ENCODE assay signal across 8 cellular contexts in genomic region chr1:197200468-197200899, GRCh38. TPM values are rescaled to one million over a fixed set of nuclear protein-coding genes. Genes with fewer than 3 reads are reported as not detected.
DNase-seq lines count a peak whose midpoint lies in the region; ATAC-seq and TF ChIP-seq lines count a peak whose summit lies in the region.

No MANE protein-coding gene starts in this region.

- H3K4me1 Mint-ChIP-seq in effector memory CD8-positive, alpha-beta T cell (ENCODE audit: low read depth in 2 of 2) = peaks cover 36 to 63% of the 10 kb centered on the region in 2 donors

- H3K27me3 Mint-ChIP-seq in effector memory CD8-positive, alpha-beta T cell = no peaks in the 10 kb centered on the region

- no peaks in the 10 kb centered on the region for H3K9me3 ChIP-seq in SK-N-MC (ENCODE audit: low read depth, low read length)
- H3K9me3 ChIP-seq in mucosa of stomach (ENCODE audit: control insufficient read depth, low read length) = no peaks in the 10 kb centered on the region

- ATAC-seq in GM21825 (IDR thresholded peaks at IDR 0.05; ENCODE audit: unreplicated experiment) (peak; percentile 0), GM18873 (IDR thresholded peaks at IDR 0.05; ENCODE audit: low FRiP score, unreplicated experiment) (no peak)
- ATAC-seq in effector memory CD8-positive, alpha-beta T cell (replicated peaks) = peak; percentile 17

- peak overlapping the region; percentile 91 to 95 for H3K4me3 Mint-ChIP-seq in effector memory CD8-positive, alpha-beta T cell

- peaks cover 13% of the 10 kb centered on the region for H3K36me3 Mint-ChIP-seq in effector memory CD8-positive, alpha-beta T cell (ENCODE audit: insufficient read depth)

- H3K27ac ChIP-seq in C4-2B (peak overlapping the region; percentile 65), SK-N-MC (peak overlapping the region; percentile 82; the same call in 1 of the 2 replicates)

- TF ChIP-seq CTCF in C4-2B (conservative IDR thresholded peaks at IDR 0.05) = no peak

- peak overlapping the region; percentile 96 to 97 for H3K27ac Mint-ChIP-seq in effector memory CD8-positive, alpha-beta T cell

- peaks cover 3% of the 10 kb centered on the region for H3K4me1 ChIP-seq in mucosa of stomach (ENCODE audit: control insufficient read depth, insufficient read depth, low read length)

- H3K4me3 ChIP-seq in SK-N-MC (peak overlapping the region; percentile 97), mucosa of stomach (ENCODE audit: low read length) (peak overlapping the region; percentile 85)

- H3K9ac ChIP-seq in SK-N-MC (ENCODE audit: insufficient read length) = peak overlapping the region; percentile 83
- H3K9ac ChIP-seq in mucosa of stomach (ENCODE audit: low read length) = peak overlapping the region; percentile 94

- no peaks in the 10 kb centered on the region for H3K9me3 Mint-ChIP-seq in effector memory CD8-positive, alpha-beta T cell

- peak; percentile 24 for DNase-seq in SK-N-MC (ENCODE audit: low read depth, low spot score)
- no peak for DNase-seq in effector memory CD8-positive, alpha-beta T cell
- no peak for DNase-seq in H4 (ENCODE audit: low spot score)
- no peak for DNase-seq in COLO829 (ENCODE audit: low spot score)

- H3K27me3 ChIP-seq in mucosa of stomach (ENCODE audit: control insufficient read depth, insufficient read depth, low read length) = no peaks in the 10 kb centered on the region

- no peaks in the 10 kb centered on the region for H3K36me3 ChIP-seq in SK-N-MC (ENCODE audit: insufficient read depth, low read length)
- H3K36me3 ChIP-seq in mucosa of stomach (ENCODE audit: control insufficient read depth, insufficient read depth, low read length) = no peaks in the 10 kb centered on the region

RNA-seq across cellular contexts. Expression of gene ZBTB41, which starts 0.6 kb away (rescaled TPM):
- 5.6 and 6.6 TPM in 2 replicates for total RNA-seq in H4 (2014; rRNA removed; shearing (Covaris generic))

RNA-seq across cellular contexts. Expression of gene ASPM, which starts 54.0 kb away (rescaled TPM):
- 18.2 and 28.4 TPM in 2 replicates for total RNA-seq in H4 (2014; rRNA removed; shearing (Covaris generic))
